ENCODE assay signal across 8 cellular contexts in genomic region chr6:44072452-44072958, GRCh38. TPM values are rescaled to one million over a fixed set of nuclear protein-coding genes. Genes with fewer than 3 reads are reported as not detected.
DNase-seq lines count a peak whose midpoint lies in the region; ATAC-seq lines count a peak whose summit lies in the region.

No MANE protein-coding gene starts in this region.

- H3K4me2 ChIP-seq in neuronal stem cell (ENCODE audit: insufficient read depth, low read length, poor library complexity, severe bottlenecking) = peak overlapping the region; percentile 69

- H3K14ac ChIP-seq in neuronal stem cell (ENCODE audit: low read length) = no peak overlapping the region

- peak; percentile 2 for ATAC-seq in HG03095 (IDR thresholded peaks at IDR 0.05; ENCODE audit: unreplicated experiment)
- ATAC-seq in central memory CD8-positive, alpha-beta T cell (replicated peaks; ENCODE audit: extremely low read depth, poor library complexity, severe bottlenecking) = no peak

- peaks cover 20% of the 10 kb centered on the region for H3K4me1 Mint-ChIP-seq in central memory CD8-positive, alpha-beta T cell

- H3K27ac Mint-ChIP-seq in central memory CD8-positive, alpha-beta T cell (ENCODE audit: low read depth) = no peak overlapping the region

- H3K36me3 Mint-ChIP-seq in central memory CD8-positive, alpha-beta T cell (ENCODE audit: insufficient read depth) = peaks cover 4% of the 10 kb centered on the region

- peak overlapping the region; percentile 98 for H2AFZ ChIP-seq in neuronal stem cell (ENCODE audit: low read length)

- peaks cover 13% of the 10 kb centered on the region for H3K27me3 Mint-ChIP-seq in central memory CD8-positive, alpha-beta T cell

- H2BK5ac ChIP-seq in neuronal stem cell (ENCODE audit: low read length) = no peak overlapping the region

- H3K9ac ChIP-seq in ES-I3 (ENCODE audit: low read depth, low read length) (peak overlapping the region; percentile 52; the same call in 1 of the 2 replicates), neuronal stem cell (ENCODE audit: low read depth, low read length, poor library complexity) (peak overlapping the region; percentile 64)

- H3K18ac ChIP-seq in neuronal stem cell (ENCODE audit: low read length) = peak overlapping the region; percentile 76

- no peak overlapping the region for H2BK120ac ChIP-seq in neuronal stem cell (ENCODE audit: low read depth, low read length)

- no peak overlapping the region for H4K8ac ChIP-seq in neuronal stem cell (ENCODE audit: low read depth, low read length)

- no peaks in the 10 kb centered on the region for H3K9me3 Mint-ChIP-seq in central memory CD8-positive, alpha-beta T cell

- H2BK12ac ChIP-seq in neuronal stem cell (ENCODE audit: low read length) = peak overlapping the region; percentile 51

- H2AK5ac ChIP-seq in neuronal stem cell (ENCODE audit: low read depth, low read length) = peak overlapping the region; percentile 51

- H3K4me3 ChIP-seq in neuronal stem cell (ENCODE audit: low read length in 2 of 2) = peak overlapping the region in 1 of 2 donors; percentile 52

- peaks cover 2% of the 10 kb centered on the region for H3K79me1 ChIP-seq in neuronal stem cell (ENCODE audit: low read depth, low read length)

- peak overlapping the region; percentile 92 for H3K4me3 Mint-ChIP-seq in central memory CD8-positive, alpha-beta T cell

- H3K27ac ChIP-seq in neuronal stem cell (replicated peaks; ENCODE audit: low read length) = no peak overlapping the region

- H3K36me3 ChIP-seq in ES-I3 (ENCODE audit: insufficient read depth, low read length) (no peaks in the 10 kb centered on the region), neuronal stem cell (replicated peaks in 1 of 2; ENCODE audit: control insufficient read depth in 2 of 2, insufficient read depth in 2 of 2, low read length in 2 of 2) (no peaks in the 10 kb centered on the region)

- H3K4ac ChIP-seq in neuronal stem cell (ENCODE audit: low read length) = no peak overlapping the region

- H3K9me3 ChIP-seq in ES-I3 (ENCODE audit: control insufficient read depth, insufficient read depth, low read length) (no peaks in the 10 kb centered on the region), neuronal stem cell (replicated peaks in 1 of 2; ENCODE audit: control insufficient read depth in 2 of 2, insufficient read depth in 1 of 2, low read depth in 1 of 2, low read length in 2 of 2) (no peaks in the 10 kb centered on the region)

- peak overlapping the region; percentile 49 for H4K91ac ChIP-seq in neuronal stem cell (ENCODE audit: low read depth, low read length, poor library complexity)

- H2BK15ac ChIP-seq in neuronal stem cell (ENCODE audit: low read length) = peak overlapping the region; percentile 12

- no peak for DNase-seq in central memory CD8-positive, alpha-beta T cell (ENCODE audit: low spot score in 2 of 2)
- DNase-seq in neuronal stem cell (ENCODE audit: low spot score) (no peak), SHP77 (lab: John Stamatoyannopoulos, UW) (no peak), H4 (ENCODE audit: low spot score) (no peak), mucosa of gallbladder (ENCODE audit: low spot score) (no peak), germinal center (ENCODE audit: low spot score) (no peak)

- H3K27me3 ChIP-seq in neuronal stem cell (ENCODE audit: control insufficient read depth in 3 of 3, insufficient read depth in 3 of 3, low read depth in 1 of 3, low read length in 3 of 3) = peaks cover 0 to 28% (median 5%) of the 10 kb centered on the region in 3 experiments

- H3K4me1 ChIP-seq in ES-I3 (ENCODE audit: insufficient read depth, low read length) (peaks cover 16% of the 10 kb centered on the region), neuronal stem cell (ENCODE audit: control insufficient read depth in 2 of 2, insufficient read depth in 1 of 2, low read depth in 1 of 2, low read length in 2 of 2) (peaks cover 26 to 34% of the 10 kb centered on the region in 2 donors)

- no CpG with 5 or more reads among the region's 4 CpGs for WGBS in neuronal stem cell (ENCODE audit: extremely low coverage in 2 of 2, insufficient read length in 2 of 2, insufficient replicate concordance in 1 of 2), 2 donors

- H3K23ac ChIP-seq in neuronal stem cell (ENCODE audit: low read depth, low read length, poor library complexity) = no peak overlapping the region

RNA-seq across cellular contexts. Expression of gene MRPL14, which starts 54.7 kb away (rescaled TPM):
- polyA plus RNA-seq in neuronal stem cell (2013, experiment 1 of 2) = 64.6 TPM
- polyA plus RNA-seq in neuronal stem cell (2013, experiment 2 of 2) = 66.2 TPM
- 136 and 145 TPM in 2 replicates for total RNA-seq in H4 (2014; rRNA removed; shearing (Covaris generic))
- total RNA-seq in mucosa of gallbladder = 30.7 TPM

RNA-seq across cellular contexts. Expression of gene TMEM63B, which starts 54.8 kb away (rescaled TPM):
- polyA plus RNA-seq in neuronal stem cell (2013, experiment 1 of 2) = 28.8 TPM
- polyA plus RNA-seq in neuronal stem cell (2013, experiment 2 of 2) = 27.4 TPM
- 15.8 and 28.6 TPM in 2 replicates for total RNA-seq in H4 (2014; rRNA removed; shearing (Covaris generic))
- 71.8 TPM for total RNA-seq in mucosa of gallbladder
